ENCODE assay signal across 4 cellular contexts in genomic region chr10:128817636-128818035, GRCh38.
"Had no signal": no experiment of that assay in that cellular context is flagged by ENCODE, and none has a peak within 500 bp of the region (broad histone marks: within the 10 kb centered on the region; RNA-seq: fewer than 3 reads in every experiment).

No MANE protein-coding gene starts in this region.

- DNase-seq: H9, HCEC 1CT, IMR-90 had no signal

- ATAC-seq: GM23338 had no signal

- H3K4me3 ChIP-seq: GM23338 had no signal
